Comparison of ENCODE assay signal across 22 cellular contexts in genomic region chr17:75019710-75020109, GRCh38. TPM values are rescaled to one million over a fixed set of nuclear protein-coding genes. Genes with fewer than 3 reads are reported as not detected.
"Had no signal": no experiment of that assay in that cellular context is flagged by ENCODE, and none has a peak within 500 bp of the region (broad histone marks: within the 10 kb centered on the region; RNA-seq: fewer than 3 reads in every experiment).

No MANE protein-coding gene starts in this region.

- H3K9me3 Mint-ChIP-seq: activated CD4-positive, alpha-beta T cell treated with anti-CD3 and anti-CD28 coated beads, Interleukin-2, amount 10 ng/mL, durations not matched to agents 24 days and 14 days; activated CD8-positive, alpha-beta T cell treated with anti-CD3 and anti-CD28 coated beads for 36 hours; activated T-cell treated with anti-CD3 and anti-CD28 coated beads, Interleukin-2, amount 50 U/mL, for 24 hours; activated T-helper 2 cell treated with anti-CD3 and anti-CD28 coated beads, Interferon-gamma antibody, Interleukin-2, Interleukin-4, amounts not matched to agents 10 μg/mL and 5 μg/mL and 100 μg/mL, durations not matched to agents 14 hours and 24 hours and 36 hours; central memory CD8-positive, alpha-beta T cell; immature natural killer cell; memory B cell; naive thymus-derived CD8-positive, alpha-beta T cell; T-cell had no signal

- H3K9me3 ChIP-seq: gastrocnemius medialis, heart right ventricle, pancreas, spleen, upper lobe of left lung had no signal

- H3K4me3 Mint-ChIP-seq: activated CD4-positive, alpha-beta T cell treated with anti-CD3 and anti-CD28 coated beads, Interleukin-2, amount 10 ng/mL, durations not matched to agents 24 days and 14 days; activated CD8-positive, alpha-beta T cell treated with anti-CD3 and anti-CD28 coated beads for 36 hours; activated naive CD8-positive, alpha-beta T cell treated with anti-CD3 and anti-CD28 coated beads, Interleukin-2, amount 10 ng/mL, durations not matched to agents 7 days and 5 days; activated T-cell treated with anti-CD3 and anti-CD28 coated beads, Interleukin-2, amount 50 U/mL, for 24 hours; central memory CD8-positive, alpha-beta T cell; immature natural killer cell; memory B cell; naive thymus-derived CD8-positive, alpha-beta T cell; T-cell had no signal

- H3K27me3 ChIP-seq: brain microvascular endothelial cell, gastrocnemius medialis, heart right ventricle, pancreas, spleen, upper lobe of left lung had no signal

- H3K27ac Mint-ChIP-seq: activated CD4-positive, alpha-beta T cell treated with anti-CD3 and anti-CD28 coated beads, Interleukin-2, amount 10 ng/mL, durations not matched to agents 24 days and 14 days; activated CD8-positive, alpha-beta T cell treated with anti-CD3 and anti-CD28 coated beads for 36 hours; activated naive CD8-positive, alpha-beta T cell treated with anti-CD3 and anti-CD28 coated beads, Interleukin-2, amount 10 ng/mL, durations not matched to agents 7 days and 5 days; activated T-cell treated with anti-CD3 and anti-CD28 coated beads, Interleukin-2, amount 50 U/mL, for 24 hours; activated T-helper 2 cell treated with anti-CD3 and anti-CD28 coated beads, Interferon-gamma antibody, Interleukin-2, Interleukin-4, amounts not matched to agents 10 μg/mL and 5 μg/mL and 100 μg/mL, durations not matched to agents 14 hours and 24 hours and 36 hours; immature natural killer cell; memory B cell; T-cell had no signal

- H3K4me3 ChIP-seq: coronary artery, gastrocnemius medialis, heart right ventricle, pancreas, spleen, upper lobe of left lung had no signal

- ATAC-seq: activated CD8-positive, alpha-beta T cell treated with anti-CD3 and anti-CD28 coated beads for 36 hours; esophagus mucosa; gastrocnemius medialis; heart right ventricle; left ventricle myocardium superior; naive thymus-derived CD8-positive, alpha-beta T cell; pancreas; T-cell had no signal

- H3K27ac ChIP-seq: brain microvascular endothelial cell, coronary artery, gastrocnemius medialis, heart right ventricle, pancreas, spleen, upper lobe of left lung had no signal

- H3K4me1 ChIP-seq: gastrocnemius medialis, heart right ventricle, pancreas, upper lobe of left lung had no signal

- H3K27me3 Mint-ChIP-seq: activated CD4-positive, alpha-beta T cell treated with anti-CD3 and anti-CD28 coated beads, Interleukin-2, amount 10 ng/mL, durations not matched to agents 24 days and 14 days; activated CD8-positive, alpha-beta T cell treated with anti-CD3 and anti-CD28 coated beads for 36 hours; activated naive CD8-positive, alpha-beta T cell treated with anti-CD3 and anti-CD28 coated beads, Interleukin-2, amount 10 ng/mL, durations not matched to agents 7 days and 5 days; activated T-cell treated with anti-CD3 and anti-CD28 coated beads, Interleukin-2, amount 50 U/mL, for 24 hours; central memory CD8-positive, alpha-beta T cell; memory B cell; naive thymus-derived CD8-positive, alpha-beta T cell; T-cell had no signal

- DNase-seq: activated CD4-positive, alpha-beta T cell treated with anti-CD3 and anti-CD28 coated beads, Interleukin-2, amount 10 ng/mL, durations not matched to agents 24 days and 14 days; activated CD8-positive, alpha-beta T cell treated with anti-CD3 and anti-CD28 coated beads for 36 hours; activated naive CD4-positive, alpha-beta T cell treated with Interleukin-2 at 50 U/mL for 16 hours; activated naive CD8-positive, alpha-beta T cell treated with anti-CD3 and anti-CD28 coated beads, Interleukin-2, amount 10 ng/mL, durations not matched to agents 7 days and 5 days; activated T-cell treated with anti-CD3 and anti-CD28 coated beads, Interleukin-2, amount 50 U/mL, for 24 hours; brain microvascular endothelial cell; gastrocnemius medialis; heart right ventricle; immature natural killer cell; kidney glomerular epithelial cell; left ventricle myocardium superior; naive thymus-derived CD8-positive, alpha-beta T cell; pancreas; spleen; stimulated activated naive CD4-positive, alpha-beta T cell treated with Interleukin-2 at 50 U/mL for 16 hours; T-cell; upper lobe of left lung had no signal

RNA-seq across cellular contexts. Expression of gene CDR2L, which starts 32.3 kb away (rescaled TPM):
- polyA plus RNA-seq: immature natural killer cell; naive thymus-derived CD8-positive, alpha-beta T cell had no signal

RNA-seq across cellular contexts. Expression of gene HID1, which starts 47.2 kb away (rescaled TPM):
- total RNA-seq: activated CD4-positive, alpha-beta T cell treated with anti-CD3 and anti-CD28 coated beads, Interleukin-2, amount 10 ng/mL, durations not matched to agents 24 days and 14 days had no signal
